20 cellular contexts compared by ENCODE assay signal in genomic region chr22:27075891-27076290, GRCh38.
"Had no signal": no experiment of that assay in that cellular context is flagged by ENCODE, and none has a peak within 500 bp of the region (broad histone marks: within the 10 kb centered on the region; RNA-seq: fewer than 3 reads in every experiment).

No MANE protein-coding gene starts in this region.

- ATAC-seq: activated T-helper 17 cell treated with anti-CD3 and anti-CD28 coated beads, Interleukin-2, amount 50 U/mL, for 72 hours; Panc1; Right ventricle myocardium inferior; T-cell had no signal

- DNase-seq: activated CD4-positive, alpha-beta memory T cell treated with anti-CD3 and anti-CD28 coated beads for 36 hours; activated CD4-positive, alpha-beta T cell treated with anti-CD3 and anti-CD28 coated beads, Interleukin-2, amount 10 ng/mL, durations not matched to agents 7 days and 5 days; activated CD4-positive, CD25-positive, alpha-beta regulatory T cell; activated CD8-positive, alpha-beta memory T cell treated with anti-CD3 and anti-CD28 coated beads for 24 hours; activated gamma-delta T cell treated with Interleukin-2 at 50 U/mL for 16 hours; activated naive CD4-positive, alpha-beta T cell treated with anti-CD3 and anti-CD28 coated beads, Interleukin-2, amount 10 ng/mL, durations not matched to agents 7 days and 5 days; activated naive CD8-positive, alpha-beta T cell treated with anti-CD3 and anti-CD28 coated beads for 36 hours; activated T-cell treated with anti-CD3 and anti-CD28 coated beads, Interleukin-2, amount 50 U/mL, for 48 hours; brain microvascular endothelial cell; MG63; MV-4-11; NCI-H1930; NCI-H446; NCI-H524; T-cell; T-helper 2 cell; T1000 had no signal
